In genomic region chr5:135324897-135325650, GRCh38 we compare ENCODE assay signal across 1 cellular context.
TF ChIP-seq lines count a peak whose summit lies in the region.

No MANE protein-coding gene starts in this region.

TF ChIP-seq in HepG2, 621 proteins besides CTCF, POLR2A, EP300 and RAD21 (continued from another document):
- TF ChIP-seq RBM39 (IDR thresholded peaks at IDR 0.05; ENCODE audit: low read depth, low read length, poor library complexity, severe bottlenecking) (no peak), HMGA1 (CRISPR knock-in tag; conservative IDR thresholded peaks at IDR 0.05) (no peak), TEAD3 (CRISPR knock-in tag; optimal IDR thresholded peaks at IDR 0.05; ENCODE audit: borderline replicate concordance) (no peak), GMEB1 (CRISPR knock-in tag; IDR thresholded peaks at IDR 0.05; ENCODE audit: borderline replicate concordance) (no peak), PPARG (CRISPR knock-in tag; conservative IDR thresholded peaks at IDR 0.05) (peak; percentile 89), TFDP2 (CRISPR knock-in tag; IDR thresholded peaks at IDR 0.05) (no peak), PITX1 (CRISPR knock-in tag; IDR thresholded peaks at IDR 0.05) (no peak), RXRB (CRISPR knock-in tag; IDR thresholded peaks at IDR 0.05; ENCODE audit: borderline replicate concordance) (peak; percentile 84), ZNF670 (CRISPR knock-in tag; IDR thresholded peaks at IDR 0.05; ENCODE audit: borderline replicate concordance) (no peak), ZEB1 (IDR thresholded peaks at IDR 0.05; ENCODE audit: insufficient replicate concordance, low read depth) (peak; percentile 72), NFE2 (CRISPR knock-in tag; IDR thresholded peaks at IDR 0.05) (no peak), ZNF678 (CRISPR knock-in tag; IDR thresholded peaks at IDR 0.05) (no peak), TEAD2 (CRISPR knock-in tag; IDR thresholded peaks at IDR 0.05) (no peak), ZNF788 (CRISPR knock-in tag; IDR thresholded peaks at IDR 0.05; ENCODE audit: borderline replicate concordance) (peak; percentile 51; the same call in 1 of the 2 replicates), ZSCAN12 (CRISPR knock-in tag; IDR thresholded peaks at IDR 0.05) (no peak), ZNF280D (CRISPR knock-in tag; IDR thresholded peaks at IDR 0.05) (no peak), POGZ (CRISPR knock-in tag; IDR thresholded peaks at IDR 0.05) (no peak), SALL1 (CRISPR knock-in tag; IDR thresholded peaks at IDR 0.05) (peak; percentile 53), ZMYM4 (CRISPR knock-in tag; IDR thresholded peaks at IDR 0.05) (0 out of 2 replicates have a peak, but pooled peaks have one; percentile 46), NR1H2 (CRISPR knock-in tag; IDR thresholded peaks at IDR 0.05; ENCODE audit: borderline replicate concordance, low read depth) (no peak), NFAT5 (CRISPR knock-in tag; IDR thresholded peaks at IDR 0.05) (no peak), MTERF4 (CRISPR knock-in tag; IDR thresholded peaks at IDR 0.05) (peak; percentile 77; the same call in 1 of the 2 replicates), SNAPC2 (CRISPR knock-in tag; IDR thresholded peaks at IDR 0.05) (peak; percentile 39; the same call in 1 of the 2 replicates), ZFP36L2 (CRISPR knock-in tag; IDR thresholded peaks at IDR 0.05) (no peak), CC2D1A (CRISPR knock-in tag; IDR thresholded peaks at IDR 0.05) (no peak), ZMAT3 (CRISPR knock-in tag; conservative IDR thresholded peaks at IDR 0.05) (no peak)
- TF ChIP-seq, protein P1, sequence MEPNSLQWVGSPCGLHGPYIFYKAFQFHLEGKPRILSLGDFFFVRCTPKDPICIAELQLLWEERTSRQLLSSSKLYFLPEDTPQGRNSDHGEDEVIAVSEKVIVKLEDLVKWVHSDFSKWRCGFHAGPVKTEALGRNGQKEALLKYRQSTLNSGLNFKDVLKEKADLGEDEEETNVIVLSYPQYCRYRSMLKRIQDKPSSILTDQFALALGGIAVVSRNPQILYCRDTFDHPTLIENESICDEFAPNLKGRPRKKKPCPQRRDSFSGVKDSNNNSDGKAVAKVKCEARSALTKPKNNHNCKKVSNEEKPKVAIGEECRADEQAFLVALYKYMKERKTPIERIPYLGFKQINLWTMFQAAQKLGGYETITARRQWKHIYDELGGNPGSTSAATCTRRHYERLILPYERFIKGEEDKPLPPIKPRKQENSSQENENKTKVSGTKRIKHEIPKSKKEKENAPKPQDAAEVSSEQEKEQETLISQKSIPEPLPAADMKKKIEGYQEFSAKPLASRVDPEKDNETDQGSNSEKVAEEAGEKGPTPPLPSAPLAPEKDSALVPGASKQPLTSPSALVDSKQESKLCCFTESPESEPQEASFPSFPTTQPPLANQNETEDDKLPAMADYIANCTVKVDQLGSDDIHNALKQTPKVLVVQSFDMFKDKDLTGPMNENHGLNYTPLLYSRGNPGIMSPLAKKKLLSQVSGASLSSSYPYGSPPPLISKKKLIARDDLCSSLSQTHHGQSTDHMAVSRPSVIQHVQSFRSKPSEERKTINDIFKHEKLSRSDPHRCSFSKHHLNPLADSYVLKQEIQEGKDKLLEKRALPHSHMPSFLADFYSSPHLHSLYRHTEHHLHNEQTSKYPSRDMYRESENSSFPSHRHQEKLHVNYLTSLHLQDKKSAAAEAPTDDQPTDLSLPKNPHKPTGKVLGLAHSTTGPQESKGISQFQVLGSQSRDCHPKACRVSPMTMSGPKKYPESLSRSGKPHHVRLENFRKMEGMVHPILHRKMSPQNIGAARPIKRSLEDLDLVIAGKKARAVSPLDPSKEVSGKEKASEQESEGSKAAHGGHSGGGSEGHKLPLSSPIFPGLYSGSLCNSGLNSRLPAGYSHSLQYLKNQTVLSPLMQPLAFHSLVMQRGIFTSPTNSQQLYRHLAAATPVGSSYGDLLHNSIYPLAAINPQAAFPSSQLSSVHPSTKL (CRISPR knock-in tag; IDR thresholded peaks at IDR 0.05): peak; percentile 77
- TF ChIP-seq, protein P2, sequence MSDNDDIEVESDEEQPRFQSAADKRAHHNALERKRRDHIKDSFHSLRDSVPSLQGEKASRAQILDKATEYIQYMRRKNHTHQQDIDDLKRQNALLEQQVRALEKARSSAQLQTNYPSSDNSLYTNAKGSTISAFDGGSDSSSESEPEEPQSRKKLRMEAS (IDR thresholded peaks at IDR 0.05): 0 out of 2 replicates have a peak, but pooled peaks have one; percentile 23
- TF ChIP-seq, protein P3, sequence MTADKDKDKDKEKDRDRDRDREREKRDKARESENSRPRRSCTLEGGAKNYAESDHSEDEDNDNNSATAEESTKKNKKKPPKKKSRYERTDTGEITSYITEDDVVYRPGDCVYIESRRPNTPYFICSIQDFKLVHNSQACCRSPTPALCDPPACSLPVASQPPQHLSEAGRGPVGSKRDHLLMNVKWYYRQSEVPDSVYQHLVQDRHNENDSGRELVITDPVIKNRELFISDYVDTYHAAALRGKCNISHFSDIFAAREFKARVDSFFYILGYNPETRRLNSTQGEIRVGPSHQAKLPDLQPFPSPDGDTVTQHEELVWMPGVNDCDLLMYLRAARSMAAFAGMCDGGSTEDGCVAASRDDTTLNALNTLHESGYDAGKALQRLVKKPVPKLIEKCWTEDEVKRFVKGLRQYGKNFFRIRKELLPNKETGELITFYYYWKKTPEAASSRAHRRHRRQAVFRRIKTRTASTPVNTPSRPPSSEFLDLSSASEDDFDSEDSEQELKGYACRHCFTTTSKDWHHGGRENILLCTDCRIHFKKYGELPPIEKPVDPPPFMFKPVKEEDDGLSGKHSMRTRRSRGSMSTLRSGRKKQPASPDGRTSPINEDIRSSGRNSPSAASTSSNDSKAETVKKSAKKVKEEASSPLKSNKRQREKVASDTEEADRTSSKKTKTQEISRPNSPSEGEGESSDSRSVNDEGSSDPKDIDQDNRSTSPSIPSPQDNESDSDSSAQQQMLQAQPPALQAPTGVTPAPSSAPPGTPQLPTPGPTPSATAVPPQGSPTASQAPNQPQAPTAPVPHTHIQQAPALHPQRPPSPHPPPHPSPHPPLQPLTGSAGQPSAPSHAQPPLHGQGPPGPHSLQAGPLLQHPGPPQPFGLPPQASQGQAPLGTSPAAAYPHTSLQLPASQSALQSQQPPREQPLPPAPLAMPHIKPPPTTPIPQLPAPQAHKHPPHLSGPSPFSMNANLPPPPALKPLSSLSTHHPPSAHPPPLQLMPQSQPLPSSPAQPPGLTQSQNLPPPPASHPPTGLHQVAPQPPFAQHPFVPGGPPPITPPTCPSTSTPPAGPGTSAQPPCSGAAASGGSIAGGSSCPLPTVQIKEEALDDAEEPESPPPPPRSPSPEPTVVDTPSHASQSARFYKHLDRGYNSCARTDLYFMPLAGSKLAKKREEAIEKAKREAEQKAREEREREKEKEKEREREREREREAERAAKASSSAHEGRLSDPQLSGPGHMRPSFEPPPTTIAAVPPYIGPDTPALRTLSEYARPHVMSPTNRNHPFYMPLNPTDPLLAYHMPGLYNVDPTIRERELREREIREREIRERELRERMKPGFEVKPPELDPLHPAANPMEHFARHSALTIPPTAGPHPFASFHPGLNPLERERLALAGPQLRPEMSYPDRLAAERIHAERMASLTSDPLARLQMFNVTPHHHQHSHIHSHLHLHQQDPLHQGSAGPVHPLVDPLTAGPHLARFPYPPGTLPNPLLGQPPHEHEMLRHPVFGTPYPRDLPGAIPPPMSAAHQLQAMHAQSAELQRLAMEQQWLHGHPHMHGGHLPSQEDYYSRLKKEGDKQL (CRISPR knock-in tag; IDR thresholded peaks at IDR 0.05; ENCODE audit: low read depth): no peak
- TF ChIP-seq, protein P4, sequence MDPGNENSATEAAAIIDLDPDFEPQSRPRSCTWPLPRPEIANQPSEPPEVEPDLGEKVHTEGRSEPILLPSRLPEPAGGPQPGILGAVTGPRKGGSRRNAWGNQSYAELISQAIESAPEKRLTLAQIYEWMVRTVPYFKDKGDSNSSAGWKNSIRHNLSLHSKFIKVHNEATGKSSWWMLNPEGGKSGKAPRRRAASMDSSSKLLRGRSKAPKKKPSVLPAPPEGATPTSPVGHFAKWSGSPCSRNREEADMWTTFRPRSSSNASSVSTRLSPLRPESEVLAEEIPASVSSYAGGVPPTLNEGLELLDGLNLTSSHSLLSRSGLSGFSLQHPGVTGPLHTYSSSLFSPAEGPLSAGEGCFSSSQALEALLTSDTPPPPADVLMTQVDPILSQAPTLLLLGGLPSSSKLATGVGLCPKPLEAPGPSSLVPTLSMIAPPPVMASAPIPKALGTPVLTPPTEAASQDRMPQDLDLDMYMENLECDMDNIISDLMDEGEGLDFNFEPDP (CRISPR knock-in tag; conservative IDR thresholded peaks at IDR 0.05): no peak
